28 cellular contexts compared by ENCODE assay signal in genomic region chr1:43844114-43844513, GRCh38.
DNase-seq lines count a peak whose midpoint lies in the region; ATAC-seq and TF ChIP-seq lines count a peak whose summit lies in the region.
"Had no signal": no experiment of that assay in that cellular context is flagged by ENCODE, and none has a peak within 500 bp of the region (broad histone marks: within the 10 kb centered on the region; RNA-seq: fewer than 3 reads in every experiment).

No MANE protein-coding gene starts in this region.

- POLR2A ChIA-PET in A673 (lab: Charles Lee; ENCODE audit: low non-redundant PET), result no interaction called here

- no peaks in the 10 kb centered on the region for H3K27me3 ChIP-seq in A673 (replicated peaks; ENCODE audit: insufficient read depth, low read depth, low read length, poor library complexity)
- H3K27me3 ChIP-seq: ascending aorta, BLaER1, esophagus squamous epithelium had no signal

- no peak for TF ChIP-seq CTCF in foreskin fibroblast (IDR thresholded peaks at IDR 0.05; ENCODE audit: low read depth, low read length)
- TF ChIP-seq CTCF in A673 (conservative IDR thresholded peaks at IDR 0.05; ENCODE audit: low read depth, low read length), result no peak

- no TSS peak for BruUV-seq in A673 (replicated peaks; lab: Mats Ljungman, UMichigan)

- H3K36me3 ChIP-seq in A673 (ENCODE audit: insufficient read depth, low read length, poor library complexity, severe bottlenecking), result peaks cover 21% of the 10 kb centered on the region
- H3K36me3 ChIP-seq: HAP-1 had no signal

- H3K9me3 ChIP-seq in A673 (ENCODE audit: low read depth, low read length, poor library complexity, severe bottlenecking), result peaks cover 5% of the 10 kb centered on the region
- H3K9me3 ChIP-seq: ascending aorta, esophagus squamous epithelium had no signal

- H3K27ac ChIP-seq in A673 (ENCODE audit: low read depth, low read length, poor library complexity, severe bottlenecking), result no peak overlapping the region
- H3K27ac ChIP-seq: ascending aorta, BLaER1, esophagus squamous epithelium had no signal

- H3K4me3 ChIP-seq in foreskin fibroblast (ENCODE audit: low read depth in 1 of 2, low read length in 2 of 2) (no peak overlapping the region), A673 (ENCODE audit: low read depth, low read length, poor library complexity, severe bottlenecking) (no peak overlapping the region)
- H3K4me3 ChIP-seq: ascending aorta, BLaER1, esophagus squamous epithelium, GM12878, HAP-1 had no signal

- no peak for ATAC-seq in HG03354 (IDR thresholded peaks at IDR 0.05; ENCODE audit: poor library complexity, severe bottlenecking, unreplicated experiment)
- ATAC-seq: activated T-cell treated with anti-CD3 and anti-CD28 coated beads, Interleukin-2, amount 50 U/mL, for 4 hours; GM12878; right cardiac atrium; stimulated activated memory B cell treated with anti-CD40 and anti-IgM and Interleukin-4, amounts not matched to agents 10 μg/mL and 1 μg/mL and 100 μg/mL, for 72 hours had no signal

- DNase-seq in SIG-M5 treated with dmso at 0.1 percent for 504 hours (lab: John Stamatoyannopoulos, UW; ENCODE audit: unreplicated experiment) (peak; percentile 41), SIG-M5 (lab: John Stamatoyannopoulos, UW) (no peak), SW480 (ENCODE audit: low spot score) (peak; percentile 75), foreskin fibroblast (peak; percentile 45 to 65), HUDEP-2 (lab: John Stamatoyannopoulos, UW; ENCODE audit: unreplicated experiment in 76 of 76) (no peak), NCI-H2227 treated with DMSO at 0.1 percent for 48 hours (lab: John Stamatoyannopoulos, UW) (no peak), A673 (ENCODE audit: low spot score) (no peak)
- DNase-seq: 8988T; activated CD4-positive, CD25-positive, alpha-beta regulatory T cell treated with anti-CD3 and anti-CD28 coated beads, Interleukin-2, amount 50 U/mL, for 72 hours; activated naive CD4-positive, alpha-beta T cell treated with anti-CD3 and anti-CD28 coated beads for 36 hours; activated T-cell treated with anti-CD3 and anti-CD28 coated beads, Interleukin-2, amount 50 U/mL, for 4 hours; effector CD4-positive, alpha-beta T cell; esophagus squamous epithelium; GDM1; head of caudate nucleus; IMR-90; NCI-H1048; NCI-H524; occipital lobe; right cardiac atrium; SHP77; T-helper 2 cell had no signal

- H3K4me1 ChIP-seq in A673 (ENCODE audit: insufficient read depth, low read length, poor library complexity, severe bottlenecking), result peaks cover 6% of the 10 kb centered on the region
- H3K4me1 ChIP-seq: ascending aorta had no signal

- intact Hi-C loops in A673 (cut with micrococcal nuclease; ENCODE audit: unreplicated experiment), result no loop called here

- CTCF ChIA-PET in A673 (lab: Charles Lee), result no interaction called here

Comparison
In these comparisons a context has a peak if more than half of its experiments do, and no peak if none do; other contexts are left out.
1. DNase-seq: peak in SIG-M5 treated with dmso at 0.1 percent for 504 hours (single experiment), SW480 (single experiment) and foreskin fibroblast (2 of 2); none in SIG-M5 (single experiment), HUDEP-2 (0 of 76), NCI-H2227 treated with DMSO at 0.1 percent for 48 hours (single experiment) and A673 (single experiment).